ENCODE assay signal across 15 cellular contexts in the genomic region with DNA sequence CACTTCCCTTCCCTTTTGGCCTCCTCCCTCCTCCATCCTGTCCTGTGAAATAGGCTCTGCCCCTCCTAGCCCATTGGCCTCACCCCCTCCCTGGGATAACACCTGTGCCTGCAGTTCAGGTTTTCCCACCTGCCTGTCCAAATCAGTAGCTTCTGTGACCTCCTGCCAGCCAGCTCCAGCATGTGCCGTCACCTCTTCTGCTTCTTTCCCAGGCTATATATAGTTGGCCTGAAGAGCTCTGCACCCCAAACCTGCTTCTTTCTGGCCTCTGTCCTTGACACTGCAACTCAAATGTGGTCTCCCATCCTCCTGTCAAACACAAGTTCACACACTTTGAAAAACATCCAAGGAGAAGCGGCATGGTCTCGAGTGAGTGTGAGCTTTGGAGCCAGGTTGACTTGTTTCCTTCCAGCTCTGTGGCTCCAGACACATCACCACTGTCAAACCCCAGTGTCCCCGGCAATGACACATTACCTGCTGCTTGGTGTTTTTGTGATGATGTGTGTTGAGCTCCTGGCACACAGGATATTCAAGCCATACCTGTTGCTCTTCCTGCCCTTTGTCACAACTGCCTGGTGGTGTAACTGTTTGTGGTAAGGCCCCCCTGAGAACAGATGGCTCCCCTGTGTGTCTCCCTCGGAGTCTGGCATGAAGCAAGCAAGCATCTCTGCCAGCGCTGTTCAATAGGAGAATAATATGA.
DNase-seq lines count a peak whose midpoint lies in the region; ATAC-seq, FAIRE-seq and TF ChIP-seq lines count a peak whose summit lies in the region.
"Had no signal": no experiment of that assay in that cellular context is flagged by ENCODE, and none has a peak within 500 bp of the region (broad histone marks: within the 10 kb centered on the region; RNA-seq: fewer than 3 reads in every experiment).

No MANE protein-coding gene starts in this region.

- H3K9me3 ChIP-seq in body of pancreas (no peaks in the 10 kb centered on the region), small intestine (ENCODE audit: control insufficient read depth, low read depth) (no peaks in the 10 kb centered on the region)
- H3K9me3 ChIP-seq in CD4-positive, alpha-beta T cell (ENCODE audit: control insufficient read depth, low read length), result no peaks in the 10 kb centered on the region

- no peak overlapping the region for H3K4me3 Mint-ChIP-seq in CD4-positive, alpha-beta T cell

- 48% methylated on average over 6 of the region's 6 CpGs for WGBS in body of pancreas, 2 donors
- WGBS in small intestine, 3 donors, result 88 to 92% (median 91%) methylated on average over 6 of the region's 6 CpGs

- ATAC-seq in body of pancreas (peak; percentile 94), left cardiac atrium (peak; percentile 39 to 89), GM18519 (IDR thresholded peaks at IDR 0.05; ENCODE audit: low FRiP score, unreplicated experiment) (no peak)
- no peak for ATAC-seq in CD4-positive, alpha-beta T cell (ENCODE audit: poor library complexity)

- POLR2A ChIA-PET in CD4-positive, alpha-beta T cell (lab: Charles Lee), result no interaction called here

- H3K4me1 ChIP-seq in body of pancreas (peaks cover 24% of the 10 kb centered on the region), small intestine (ENCODE audit: control insufficient read depth in 2 of 2, insufficient read depth in 1 of 2, low read depth in 1 of 2, low read length in 1 of 2) (no peaks in the 10 kb centered on the region)

- H3K36me3 ChIP-seq in body of pancreas (replicated peaks in 1 of 2; ENCODE audit: insufficient read depth in 1 of 2, low read depth in 2 of 2) (no peaks in the 10 kb centered on the region), small intestine (ENCODE audit: control insufficient read depth in 2 of 2, insufficient read depth in 2 of 2, low read length in 2 of 2) (no peaks in the 10 kb centered on the region)

- DNase-seq in NCI-H2171 treated with DMSO at 0.1 percent for 48 hours (lab: John Stamatoyannopoulos, UW) (peak; percentile 32), NCI-H2171 (lab: John Stamatoyannopoulos, UW) (no peak), body of pancreas (peak; percentile 79 to 93 (median 91)), left cardiac atrium (no peak), small intestine (peak; percentile 9), SHP77 (lab: John Stamatoyannopoulos, UW) (no peak)
- no peak for DNase-seq in CD4-positive, alpha-beta T cell
- DNase-seq: DMS79 treated with DMSO at 0.1 percent for 48 hours, GF-D8, KG1, NCI-H1092 treated with DMSO at 0.1 percent for 48 hours, NCI-H187 treated with DMSO at 0.1 percent for 48 hours, NCI-H774 had no signal

- H3K27me3 Mint-ChIP-seq in CD4-positive, alpha-beta T cell, result no peaks in the 10 kb centered on the region

- peak in 1 of 7 experiments; percentile 12 for TF ChIP-seq CTCF in body of pancreas (IDR thresholded peaks at IDR 0.05)
- no peak for TF ChIP-seq CTCF in CD4-positive, alpha-beta T cell (IDR thresholded peaks at IDR 0.05)

- H3K4me1 Mint-ChIP-seq in CD4-positive, alpha-beta T cell (ENCODE audit: low read depth), result no peaks in the 10 kb centered on the region

- intact Hi-C loops in body of pancreas (cut with DNase I) (no loop called here), left cardiac atrium (cut with DNase I) (no loop called here)
- intact Hi-C loops in CD4-positive, alpha-beta T cell (cut with DNase I, micrococcal nuclease), result no loop called here

- no peaks in the 10 kb centered on the region for H3K36me3 Mint-ChIP-seq in CD4-positive, alpha-beta T cell (ENCODE audit: low read depth)

- no peak for FAIRE-seq in small intestine (lab: Jason Lieb, UNC)
- FAIRE-seq: H1 had no signal

- no peaks in the 10 kb centered on the region for H3K9me3 Mint-ChIP-seq in CD4-positive, alpha-beta T cell

- H3K27ac ChIP-seq in body of pancreas (peak overlapping the region; percentile 63 to 87 (median 77)), small intestine (ENCODE audit: low read depth in 1 of 2, low read length in 1 of 2) (no peak overlapping the region)
- no peak overlapping the region for H3K27ac ChIP-seq in CD4-positive, alpha-beta T cell (ENCODE audit: low read depth, low read length)

- TF ChIP-seq POLR2A in body of pancreas (IDR thresholded peaks at IDR 0.05), result peak in 1 of 3 donors; percentile 30

- H3K27me3 ChIP-seq in body of pancreas (no peaks in the 10 kb centered on the region), small intestine (ENCODE audit: control insufficient read depth in 2 of 2, insufficient read depth in 2 of 2, low read length in 2 of 2) (no peaks in the 10 kb centered on the region)
- no peaks in the 10 kb centered on the region for H3K27me3 ChIP-seq in CD4-positive, alpha-beta T cell (ENCODE audit: control insufficient read depth, insufficient read depth, low read length)

- CTCF ChIA-PET in CD4-positive, alpha-beta T cell (lab: Charles Lee), result no interaction called here

- no peak overlapping the region for H3K27ac Mint-ChIP-seq in CD4-positive, alpha-beta T cell

- H3K4me3 ChIP-seq in body of pancreas (no peak overlapping the region), small intestine (ENCODE audit: low read depth in 1 of 2, low read length in 2 of 2) (no peak overlapping the region)

Comparison
In these comparisons a context has a peak if more than half of its experiments do, and no peak if none do; other contexts are left out.
1. DNase-seq: peak in NCI-H2171 treated with DMSO at 0.1 percent for 48 hours (single experiment), body of pancreas (4 of 4) and small intestine (single experiment); none in NCI-H2171 (single experiment), left cardiac atrium (single experiment), SHP77 (0 of 2) and CD4-positive, alpha-beta T cell (0 of 10).
2. ATAC-seq: peak in body of pancreas (single experiment) and left cardiac atrium (2 of 2); none in GM18519 (single experiment) and CD4-positive, alpha-beta T cell (single experiment).
3. H3K27ac ChIP-seq: peak in body of pancreas (4 of 4); none in small intestine (0 of 2) and CD4-positive, alpha-beta T cell (single experiment).